Comparison of ENCODE assay signal across 8 cellular contexts in the genomic region with DNA sequence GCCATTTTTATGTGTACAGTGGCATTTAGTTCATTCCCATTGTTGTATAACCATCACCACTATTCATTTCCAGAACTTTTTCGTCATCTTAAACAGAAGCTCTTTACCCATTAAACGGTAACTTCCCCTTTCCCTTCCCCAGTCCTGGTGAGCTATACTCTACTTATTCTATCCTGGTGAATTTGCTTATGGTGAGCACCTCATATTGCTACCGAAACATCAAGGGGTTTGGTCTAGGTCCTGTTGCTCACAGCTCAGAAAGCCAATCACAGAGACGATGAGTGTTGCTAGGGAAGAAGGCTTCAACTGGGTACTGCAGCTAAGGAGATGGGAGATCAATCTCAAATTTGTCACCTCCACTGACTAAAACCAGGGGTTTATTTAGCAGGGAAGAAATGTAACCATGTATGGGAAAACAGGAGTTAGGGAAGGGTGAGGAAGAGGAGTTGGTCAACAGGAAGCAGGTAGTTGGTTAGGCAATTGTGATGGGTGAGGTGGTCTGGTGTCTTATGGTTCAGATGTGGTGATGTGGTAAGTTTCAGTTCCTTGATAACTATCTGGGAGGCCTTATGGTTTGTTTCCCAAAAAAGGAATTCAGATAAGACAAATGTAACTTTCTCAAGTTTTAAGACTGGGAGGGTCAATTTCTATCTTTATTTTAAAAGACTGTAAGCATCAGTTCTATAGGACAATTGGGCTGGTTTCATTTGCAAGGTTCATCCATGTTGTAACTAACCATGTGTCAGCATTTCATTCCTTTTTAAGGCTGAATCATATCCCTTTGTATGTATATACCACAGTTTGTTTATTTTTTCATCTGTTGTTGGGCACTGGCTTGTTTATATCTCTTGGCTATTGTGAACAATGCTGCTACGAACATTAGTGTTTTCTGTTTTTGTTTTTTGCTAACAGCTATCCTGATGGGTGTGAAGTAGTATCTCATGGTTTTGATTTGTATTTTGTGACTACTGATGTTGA. TPM values are rescaled to one million over a fixed set of nuclear protein-coding genes. Genes with fewer than 3 reads are reported as not detected.
DNase-seq lines count a peak whose midpoint lies in the region; ATAC-seq, FAIRE-seq and TF ChIP-seq lines count a peak whose summit lies in the region.

No MANE protein-coding gene starts in this region.

- FAIRE-seq in GM12878 (lab: Jason Lieb, UNC) = peak; percentile 91

- SMC1A ChIA-PET in GM12878 (lab: Charles Lee; ENCODE audit: uncharacterized antibody, unreplicated experiment) = no interaction called here

- 22% methylated on average over 5 of the region's 5 CpGs for WGBS in GM12878 (ENCODE audit: insufficient coverage, insufficient replicate concordance, low lambda C conversion rate, missing lambda C conversion rate)

- CTCF ChIA-PET in GM12878 (lab: Yijun Ruan, JAX) = interaction anchor here (1.3 kb wide), 1 partner anchor 10 kb away, joined by 5 read pairs; no protein-coding TSS in a partner anchor

- TF ChIP-seq POLR2A in GM12878 (IDR thresholded peaks at IDR 0.05; ENCODE audit: low read depth, low read length) = no peak

- POLR2A ChIA-PET in GM12878 (lab: Charles Lee) = interaction anchor here (0.7 kb wide), 1 partner anchor 19 kb away, joined by 3 read pairs; no protein-coding TSS in a partner anchor

- H2AFZ ChIP-seq in GM12878 (ENCODE audit: control insufficient read depth, low read depth, low read length) = peak overlapping the region; percentile 54

- peak; percentile 46 for DNase-seq in GF-D8 (lab: John Stamatoyannopoulos, UW)
- DNase-seq in GM20000 (ENCODE audit: low spot score) = peak; percentile 44
- DNase-seq in GM12878 (ENCODE audit: low read depth, low spot score) = peak; percentile 69
- DNase-seq in AG08395 (ENCODE audit: low spot score) = no peak
- no peak for DNase-seq in posterior vena cava (ENCODE audit: low spot score)
- DNase-seq in NCI-H524 treated with DMSO at 0.1 percent for 48 hours (lab: John Stamatoyannopoulos, UW) = no peak
- no peak for DNase-seq in T-helper 9 cell

- H3K4me1 ChIP-seq in GM12878 (ENCODE audit: control insufficient read depth, insufficient read depth, low read length) = peaks cover 20% of the 10 kb centered on the region

- TF ChIP-seq RAD21 in GM12878 (IDR thresholded peaks at IDR 0.05; ENCODE audit: insufficient read depth, low read depth, low read length) = no peak

- no peak for TF ChIP-seq EP300 in GM12878 (IDR thresholded peaks at IDR 0.05; ENCODE audit: borderline replicate concordance in 1 of 2, control insufficient read depth in 1 of 2, low read depth in 2 of 2, low read length in 2 of 2)

- H4K20me1 ChIP-seq in GM12878 (ENCODE audit: control insufficient read depth, insufficient read depth) = no peaks in the 10 kb centered on the region

- peaks cover 4 to 11% of the 10 kb centered on the region in 2 experiments; a peak in 3 of 4 replicates for H3K36me3 ChIP-seq in GM12878 (ENCODE audit: control insufficient read depth in 2 of 2, insufficient read depth in 2 of 2, low read length in 1 of 2)

- no peak overlapping the region for H3K9ac ChIP-seq in GM12878 (ENCODE audit: control insufficient read depth, insufficient read depth, low read length)

- in situ Hi-C loops in GM12878 (cut with MboI) = loop anchor here (25.0 kb wide), 1 partner anchor 687 kb away; a partner anchor contains a TSS

- H3K4me3 ChIP-seq in GM12878 = no peak overlapping the region

- TF ChIP-seq CTCF in GM20000 (IDR thresholded peaks at IDR 0.05; ENCODE audit: extremely low read depth, missing control alignments) = no peak
- TF ChIP-seq CTCF in GM12878 (IDR thresholded peaks at IDR 0.05 in 2 of 3, conservative IDR thresholded peaks at IDR 0.05 in 1 of 3; ENCODE audit: control insufficient read depth in 2 of 3, extremely low read depth in 1 of 3, insufficient read depth in 1 of 3, low read depth in 3 of 3, low read length in 3 of 3) = no peak

- BruUV-seq in GM12878 (replicated peaks; lab: Mats Ljungman, UMichigan) = TSS peak; percentile 14

- H3K27ac ChIP-seq in GM12878 (ENCODE audit: control insufficient read depth, insufficient read depth) = peak overlapping the region; percentile 58

- H3K4me2 ChIP-seq in GM12878 (ENCODE audit: control insufficient read depth, insufficient read depth) = peak overlapping the region; percentile 71

- peaks cover 2% of the 10 kb centered on the region for H3K79me2 ChIP-seq in GM12878 (ENCODE audit: control insufficient read depth, insufficient read depth, low read length)

- ATAC-seq in HG03354 (IDR thresholded peaks at IDR 0.05; ENCODE audit: poor library complexity, severe bottlenecking, unreplicated experiment) = peak; percentile 88
- peak; percentile 100 for ATAC-seq in GM12878

- RAD21 ChIA-PET in GM12878 (lab: Charles Lee; ENCODE audit: unreplicated experiment) = no interaction called here

- intact Hi-C loops in GM12878 (cut with micrococcal nuclease; ENCODE audit: unreplicated experiment) (no loop called here), posterior vena cava (cut with DNase I) (no loop called here)

- H3K9me3 ChIP-seq in GM12878 (replicated peaks; ENCODE audit: control insufficient read depth, insufficient read depth, low read length) = no peaks in the 10 kb centered on the region

- no peaks in the 10 kb centered on the region for H3K27me3 ChIP-seq in GM12878 (replicated peaks in 1 of 2; ENCODE audit: control insufficient read depth in 2 of 2, insufficient read depth in 2 of 2, low read length in 1 of 2)

TF ChIP-seq in GM12878, 131 proteins besides CTCF, POLR2A, EP300 and RAD21 (continues in another document):
- TF ChIP-seq LARP7 (IDR thresholded peaks at IDR 0.05) (no peak), ZNF24 (IDR thresholded peaks at IDR 0.05) (no peak), SMAD1 (IDR thresholded peaks at IDR 0.05; ENCODE audit: low read depth, partially characterized antibody) (no peak), ZBED1 (IDR thresholded peaks at IDR 0.05; ENCODE audit: borderline replicate concordance) (no peak), MEF2B (IDR thresholded peaks at IDR 0.05; ENCODE audit: partially characterized antibody, poor library complexity, severe bottlenecking) (no peak)
- TF ChIP-seq, protein P1, sequence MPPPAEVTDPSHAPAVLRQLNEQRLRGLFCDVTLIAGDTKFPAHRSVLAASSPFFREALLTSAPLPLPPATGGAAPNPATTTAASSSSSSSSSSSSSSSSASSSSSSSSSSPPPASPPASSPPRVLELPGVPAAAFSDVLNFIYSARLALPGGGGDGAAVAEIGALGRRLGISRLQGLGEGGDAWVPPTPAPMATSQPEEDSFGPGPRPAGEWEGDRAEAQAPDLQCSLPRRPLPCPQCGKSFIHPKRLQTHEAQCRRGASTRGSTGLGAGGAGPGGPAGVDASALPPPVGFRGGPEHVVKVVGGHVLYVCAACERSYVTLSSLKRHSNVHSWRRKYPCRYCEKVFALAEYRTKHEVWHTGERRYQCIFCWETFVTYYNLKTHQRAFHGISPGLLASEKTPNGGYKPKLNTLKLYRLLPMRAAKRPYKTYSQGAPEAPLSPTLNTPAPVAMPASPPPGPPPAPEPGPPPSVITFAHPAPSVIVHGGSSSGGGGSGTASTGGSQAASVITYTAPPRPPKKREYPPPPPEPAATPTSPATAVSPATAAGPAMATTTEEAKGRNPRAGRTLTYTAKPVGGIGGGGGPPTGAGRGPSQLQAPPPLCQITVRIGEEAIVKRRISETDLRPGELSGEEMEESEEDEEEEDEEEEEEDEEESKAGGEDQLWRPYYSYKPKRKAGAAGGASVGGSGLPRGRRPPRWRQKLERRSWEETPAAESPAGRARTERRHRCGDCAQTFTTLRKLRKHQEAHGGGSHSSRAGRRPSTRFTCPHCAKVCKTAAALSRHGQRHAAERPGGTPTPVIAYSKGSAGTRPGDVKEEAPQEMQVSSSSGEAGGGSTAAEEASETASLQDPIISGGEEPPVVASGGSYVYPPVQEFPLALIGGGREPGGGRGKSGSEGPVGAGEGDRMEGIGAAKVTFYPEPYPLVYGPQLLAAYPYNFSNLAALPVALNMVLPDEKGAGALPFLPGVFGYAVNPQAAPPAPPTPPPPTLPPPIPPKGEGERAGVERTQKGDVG (CRISPR knock-in tag; IDR thresholded peaks at IDR 0.05) = no peak

RNA-seq across cellular contexts. Expression of a gene that starts 46.4 kb away (rescaled TPM):
- total RNA-seq in GM12878 (2013; cell fraction: nucleolus; rRNA removed) = 1.6 and 1.7 TPM in 2 replicates
- total RNA-seq in GM12878 (2014; rRNA removed) (0.49 and 0.56 TPM in 2 replicates), GM12878 (2014; rRNA removed; fragmentation: Illumina TruSeq; extraction: Trizol) (0.18 and 0.41 TPM in 2 replicates), GM12878 (2021) (0.23 and 0.35 TPM in 2 replicates), posterior vena cava (under 1 TPM; 0.52 to 0.93 TPM)
- not detected for polyA plus RNA-seq in GM12878 (2011; ENCODE audit: low read depth)
- polyA plus RNA-seq in GM12878 (2011; rRNA removed) (0.52 and 0.54 TPM in 2 replicates), GM12878 (2014; fragmentation: Illumina TruSeq; extraction: Trizol) (0.35 and 0.54 TPM in 2 replicates), GM12878 (2014; fragmentation: Nextera tagmentation; extraction: Ambion mirVana) (not detected), GM12878 (2014; rRNA removed) (0.28 and 0.42 TPM in 2 replicates), GM12878 (2016; fragmentation: Nextera tagmentation; extraction: Ambion mirVana) (not detected)
- 0.33 and 0.47 TPM in 2 replicates for polyA plus RNA-seq in GM12878 (2011; cell fraction: cytosol; rRNA removed)
- polyA plus RNA-seq in GM12878 (2011; cell fraction: nucleus; rRNA removed) = 2.1 and 2.7 TPM in 2 replicates
- polyA plus RNA-seq in GM12878 (2012) = 0.15 TPM in 1 of 2 replicates, not detected in the other
- polyA minus RNA-seq in GM12878 (2011; rRNA and poly(A)+ RNA removed) = 0.29 and 0.41 TPM in 2 replicates
- not detected in 2 replicates for polyA minus RNA-seq in GM12878 (2011; cell fraction: cytosol; rRNA and poly(A)+ RNA removed)
- 0.36 and 1.2 TPM in 2 replicates for polyA minus RNA-seq in GM12878 (2011; cell fraction: nucleus; rRNA and poly(A)+ RNA removed)

Comparison
In these comparisons a context has a peak if more than half of its experiments do, and no peak if none do; other contexts are left out.
1. DNase-seq: peak in GF-D8 (single experiment), GM20000 (single experiment) and GM12878 (single experiment); none in AG08395 (single experiment), posterior vena cava (single experiment), NCI-H524 treated with DMSO at 0.1 percent for 48 hours (single experiment) and T-helper 9 cell (single experiment).